In genomic region chr7:94509264-94509878, GRCh38 we compare ENCODE assay signal across 8 cellular contexts. TPM values are rescaled to one million over a fixed set of nuclear protein-coding genes. Genes with fewer than 3 reads are reported as not detected.
DNase-seq lines count a peak whose midpoint lies in the region; ATAC-seq and TF ChIP-seq lines count a peak whose summit lies in the region.

Gene CASD1, plus strand, starts transcription at chr7:94509809. Its CDS starts 276 bp downstream, at chr7:94510085.

- peak; percentile 40 to 85 (median 68) for DNase-seq in CD8-positive, alpha-beta memory T cell
- DNase-seq in RWPE1 (ENCODE audit: low spot score) (peak; percentile 31), activated gamma-delta T cell treated with Interleukin-2 at 50 U/mL for 16 hours (peak; percentile 65), glomerular visceral epithelial cell (ENCODE audit: extremely low spot score) (peak; percentile 47), osteocyte (ENCODE audit: extremely low spot score, unreplicated experiment) (peak; percentile 86)

- H3K9me3 Mint-ChIP-seq in CD8-positive, alpha-beta memory T cell = no peaks in the 10 kb centered on the region
- no peaks in the 10 kb centered on the region for H3K9me3 Mint-ChIP-seq in osteocyte (ENCODE audit: unreplicated experiment)

- H3K36me3 Mint-ChIP-seq in CD8-positive, alpha-beta memory T cell = peaks cover 0 to 7% (median 1%) of the 10 kb centered on the region in 3 donors
- no peaks in the 10 kb centered on the region for H3K36me3 Mint-ChIP-seq in osteocyte (ENCODE audit: unreplicated experiment)

- H3K4me3 Mint-ChIP-seq in CD8-positive, alpha-beta memory T cell = peak within 1 kb of the TSS in 6 of 7 donors; percentile 79 to 94 (median 88)
- H3K4me3 Mint-ChIP-seq in osteocyte (ENCODE audit: unreplicated experiment) = peak within 1 kb of the TSS; percentile 74

- H3K4me1 ChIP-seq in CD8-positive, alpha-beta memory T cell (ENCODE audit: insufficient read depth, low read length) = peaks cover 25% of the 10 kb centered on the region
- peaks cover 11% of the 10 kb centered on the region for H3K4me1 ChIP-seq in thymus (ENCODE audit: control insufficient read depth, insufficient read depth, low read length)

- peak within 1 kb of the TSS; percentile 69 for H3K4me3 ChIP-seq in CD8-positive, alpha-beta memory T cell (ENCODE audit: low read length)
- peak within 1 kb of the TSS; percentile 86 for H3K4me3 ChIP-seq in thymus (ENCODE audit: low read length)

- no peaks in the 10 kb centered on the region for H3K27me3 ChIP-seq in CD8-positive, alpha-beta memory T cell (ENCODE audit: insufficient read depth, low read length, poor library complexity, severe bottlenecking)
- no peaks in the 10 kb centered on the region for H3K27me3 ChIP-seq in thymus (ENCODE audit: control insufficient read depth, insufficient read depth)

- CTCF ChIA-PET in CD8-positive, alpha-beta memory T cell (lab: Charles Lee) = no interaction called here
- CTCF ChIA-PET in RWPE1 (lab: Yijun Ruan, JAX) = interaction anchor here (0.6 kb wide), 1 partner anchor 608 kb away, joined by 3 read pairs; no protein-coding TSS in a partner anchor

- H3K9me3 ChIP-seq in CD8-positive, alpha-beta memory T cell (ENCODE audit: low read length) = no peaks in the 10 kb centered on the region
- H3K9me3 ChIP-seq in thymus (ENCODE audit: control insufficient read depth) = no peaks in the 10 kb centered on the region

- no peak for TF ChIP-seq CTCF in RWPE1 (conservative IDR thresholded peaks at IDR 0.05; ENCODE audit: low read depth)
- no peak for TF ChIP-seq CTCF in osteocyte (IDR thresholded peaks at IDR 0.05)

- no peaks in the 10 kb centered on the region for H3K27me3 Mint-ChIP-seq in CD8-positive, alpha-beta memory T cell
- H3K27me3 Mint-ChIP-seq in osteocyte (ENCODE audit: unreplicated experiment) = no peaks in the 10 kb centered on the region

- H3K36me3 ChIP-seq in CD8-positive, alpha-beta memory T cell (ENCODE audit: insufficient read depth, low read length) = no peaks in the 10 kb centered on the region
- no peaks in the 10 kb centered on the region for H3K36me3 ChIP-seq in thymus (ENCODE audit: control insufficient read depth, insufficient read depth)

- peak within 1 kb of the TSS in 7 of 8 donors; percentile 91 to 96 (median 93) for H3K27ac Mint-ChIP-seq in CD8-positive, alpha-beta memory T cell
- peak within 1 kb of the TSS; percentile 80 for H3K27ac Mint-ChIP-seq in osteocyte (ENCODE audit: unreplicated experiment)

- POLR2A ChIA-PET in CD8-positive, alpha-beta memory T cell (lab: Charles Lee) = interaction anchor here (0.6 kb wide), 1 partner anchor 1281 kb away, joined by 3 read pairs; no protein-coding TSS in a partner anchor
- POLR2A ChIA-PET in RWPE1 (lab: Yijun Ruan, JAX; ENCODE audit: low non-redundant PET) = no interaction called here

- ATAC-seq in GM19395 (IDR thresholded peaks at IDR 0.05; ENCODE audit: unreplicated experiment) (peak; percentile 54), HG03521 (IDR thresholded peaks at IDR 0.05; ENCODE audit: unreplicated experiment) (peak; percentile 58)

- peaks cover 40 to 52% (median 46%) of the 10 kb centered on the region in 3 donors for H3K4me1 Mint-ChIP-seq in CD8-positive, alpha-beta memory T cell
- H3K4me1 Mint-ChIP-seq in osteocyte (ENCODE audit: unreplicated experiment) = peaks cover 26% of the 10 kb centered on the region

- H3K27ac ChIP-seq in CD8-positive, alpha-beta memory T cell (ENCODE audit: low read depth, low read length) = peak within 1 kb of the TSS; percentile 71
- H3K27ac ChIP-seq in RWPE1 = peak within 1 kb of the TSS; percentile 83
- peak within 1 kb of the TSS; percentile 90 for H3K27ac ChIP-seq in thymus (ENCODE audit: low read depth)

- 6% methylated on average over 38 of the region's 38 CpGs for WGBS in thymus

RNA-seq across cellular contexts. Expression of gene CASD1, which starts in this region (rescaled TPM):
- total RNA-seq in CD8-positive, alpha-beta memory T cell = 10 to 100 TPM; 18.9 to 19.7 TPM
- polyA plus RNA-seq in CD8-positive, alpha-beta memory T cell = 15.5 TPM
- total RNA-seq in osteocyte = 15.9 and 19.4 TPM in 2 replicates
- polyA plus RNA-seq in thymus = 34.2 TPM

Comparison
In these comparisons a context has a peak if more than half of its experiments do, and no peak if none do; other contexts are left out.
1. Peak in every context shown above with its lines: DNase-seq, ATAC-seq, H3K4me3 ChIP-seq and H3K27ac ChIP-seq.
2. DNase-seq: peak in every context shown above with its lines; median percentile 86 in osteocyte; 68 in CD8-positive, alpha-beta memory T cell; 65 in activated gamma-delta T cell treated with Interleukin-2 at 50 U/mL for 16 hours; 47 in glomerular visceral epithelial cell; 31 in RWPE1.